In the genomic region with DNA sequence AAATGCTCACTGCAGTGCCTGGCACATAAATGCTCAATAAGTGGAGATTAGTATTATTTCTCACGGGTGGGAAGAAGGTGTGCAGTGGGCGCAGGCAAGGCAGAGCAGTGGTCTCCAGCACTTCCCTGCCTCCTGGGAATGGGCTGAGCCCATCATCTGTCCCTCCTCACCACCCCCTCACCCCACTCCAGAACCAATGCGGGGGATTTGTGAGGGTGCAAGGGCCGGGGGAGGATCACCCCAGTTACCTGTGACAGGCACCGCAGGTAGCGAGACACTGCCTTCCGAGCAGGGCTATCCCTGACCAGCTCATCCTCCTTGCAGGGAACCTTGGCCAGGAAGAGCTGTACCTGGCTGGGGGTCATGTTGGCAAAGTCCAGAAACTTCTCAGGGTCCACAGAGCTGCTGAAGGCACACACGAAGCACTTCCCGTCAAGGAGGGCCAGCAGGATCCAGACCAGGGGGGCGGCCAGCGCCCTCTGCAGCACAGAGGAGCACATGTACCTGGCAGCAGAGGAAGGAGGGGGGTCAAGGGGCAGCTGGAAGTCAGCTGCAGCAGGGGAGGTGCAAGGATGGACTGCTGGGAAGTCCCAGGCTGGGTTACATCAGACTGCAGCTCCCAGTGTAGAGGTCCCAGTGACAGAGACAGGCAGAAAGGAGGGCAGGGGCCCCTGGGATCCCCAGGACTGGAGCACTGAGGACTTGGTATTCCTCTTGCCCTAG, we compare ENCODE assay signal across 11 cellular contexts. TPM values are rescaled to one million over a fixed set of nuclear protein-coding genes. Genes with fewer than 3 reads are reported as not detected.
DNase-seq lines count a peak whose midpoint lies in the region; ATAC-seq, FAIRE-seq and TF ChIP-seq lines count a peak whose summit lies in the region.
"Had no signal": no experiment of that assay in that cellular context is flagged by ENCODE, and none has a peak within 500 bp of the region (broad histone marks: within the 10 kb centered on the region; RNA-seq: fewer than 3 reads in every experiment).

No MANE protein-coding gene starts in this region.

- H3K4me1 ChIP-seq in Loucy (ENCODE audit: insufficient read depth, low read length, poor library complexity, severe bottlenecking) (peaks cover 31% of the 10 kb centered on the region), upper lobe of right lung (no peaks in the 10 kb centered on the region)

- peak overlapping the region; percentile 57; the same call in 1 of the 2 replicates for H2AFZ ChIP-seq in Loucy (ENCODE audit: low read length)

- no peaks in the 10 kb centered on the region for H3K9me3 Mint-ChIP-seq in activated naive CD4-positive, alpha-beta T cell treated with anti-CD3 and anti-CD28 coated beads, Interleukin-2, amount 10 ng/mL, durations not matched to agents 7 days and 5 days
- H3K9me3 Mint-ChIP-seq: stimulated activated naive CD8-positive, alpha-beta T cell treated with anti-CD3 and anti-CD28 coated beads, Interleukin-15, Interleukin-2, amounts not matched to agents 100 ng/mL and 50 ng/mL, for 24 hours had no signal

- ATAC-seq in upper lobe of right lung (peak; percentile 52), HG02884 (IDR thresholded peaks at IDR 0.05; ENCODE audit: unreplicated experiment) (no peak)

- peak; percentile 89 for TF ChIP-seq CTCF in Loucy (conservative IDR thresholded peaks at IDR 0.05; ENCODE audit: low read length)
- peak; percentile 8 for TF ChIP-seq CTCF in bronchial epithelial cell (IDR thresholded peaks at IDR 0.05; ENCODE audit: insufficient read depth, low read length, severe bottlenecking)
- no peak for TF ChIP-seq CTCF in upper lobe of right lung (IDR thresholded peaks at IDR 0.05)
- no peak for TF ChIP-seq CTCF in RWPE1 (conservative IDR thresholded peaks at IDR 0.05; ENCODE audit: low read depth)

- peak overlapping the region; percentile 33 for H3K9ac ChIP-seq in Loucy (ENCODE audit: low read depth, low read length, poor library complexity, severe bottlenecking)

- H3K79me2 ChIP-seq in Loucy (ENCODE audit: insufficient read depth, low read length): no peaks in the 10 kb centered on the region

- H3K27ac Mint-ChIP-seq in activated naive CD4-positive, alpha-beta T cell treated with anti-CD3 and anti-CD28 coated beads, Interleukin-2, amount 10 ng/mL, durations not matched to agents 7 days and 5 days: peak overlapping the region; percentile 7
- H3K27ac Mint-ChIP-seq: stimulated activated naive CD8-positive, alpha-beta T cell treated with anti-CD3 and anti-CD28 coated beads, Interleukin-15, Interleukin-2, amounts not matched to agents 100 ng/mL and 50 ng/mL, for 24 hours had no signal

- H3K27me3 Mint-ChIP-seq in activated naive CD4-positive, alpha-beta T cell treated with anti-CD3 and anti-CD28 coated beads, Interleukin-2, amount 10 ng/mL, durations not matched to agents 7 days and 5 days: peaks cover 8% of the 10 kb centered on the region
- H3K27me3 Mint-ChIP-seq: stimulated activated naive CD8-positive, alpha-beta T cell treated with anti-CD3 and anti-CD28 coated beads, Interleukin-15, Interleukin-2, amounts not matched to agents 100 ng/mL and 50 ng/mL, for 24 hours had no signal

- H3K27me3 ChIP-seq in Loucy (ENCODE audit: insufficient read depth, low read length, poor library complexity, severe bottlenecking) (no peaks in the 10 kb centered on the region), bronchial epithelial cell (ENCODE audit: control insufficient read depth, insufficient read depth, low read length) (no peaks in the 10 kb centered on the region), upper lobe of right lung (no peaks in the 10 kb centered on the region)

- H3K36me3 Mint-ChIP-seq in activated naive CD4-positive, alpha-beta T cell treated with anti-CD3 and anti-CD28 coated beads, Interleukin-2, amount 10 ng/mL, durations not matched to agents 7 days and 5 days: peaks cover 1% of the 10 kb centered on the region

- peak; percentile 42 for DNase-seq in activated naive CD4-positive, alpha-beta T cell treated with anti-CD3 and anti-CD28 coated beads, Interleukin-2, amount 10 ng/mL, durations not matched to agents 7 days and 5 days
- no peak for DNase-seq in activated naive CD4-positive, alpha-beta T cell treated with anti-CD3 and anti-CD28 coated beads, Interleukin-2, amount 50 U/mL, for 16 hours
- DNase-seq in bronchial epithelial cell (ENCODE audit: low read depth) (no peak), upper lobe of right lung (no peak), RWPE1 (ENCODE audit: low spot score) (no peak), NCI-H2081 treated with DMSO at 0.1 percent for 48 hours (lab: John Stamatoyannopoulos, UW) (no peak)
- DNase-seq: glutamatergic neuron had no signal

- H3K4me3 Mint-ChIP-seq in activated naive CD4-positive, alpha-beta T cell treated with anti-CD3 and anti-CD28 coated beads, Interleukin-2, amount 10 ng/mL, durations not matched to agents 7 days and 5 days: no peak overlapping the region
- H3K4me3 Mint-ChIP-seq: stimulated activated naive CD8-positive, alpha-beta T cell treated with anti-CD3 and anti-CD28 coated beads, Interleukin-15, Interleukin-2, amounts not matched to agents 100 ng/mL and 50 ng/mL, for 24 hours had no signal

- POLR2A ChIA-PET in RWPE1 (lab: Yijun Ruan, JAX; ENCODE audit: low non-redundant PET): no interaction called here

- no peaks in the 10 kb centered on the region for H3K9me3 ChIP-seq in Loucy (ENCODE audit: insufficient read depth, low read depth, low read length)
- no peaks in the 10 kb centered on the region for H3K9me3 ChIP-seq in upper lobe of right lung

- H3K4me3 ChIP-seq in Loucy (ENCODE audit: low read length, poor library complexity, severe bottlenecking) (no peak overlapping the region), bronchial epithelial cell (ENCODE audit: low read depth, low read length) (no peak overlapping the region), upper lobe of right lung (no peak overlapping the region)

- H3K4me2 ChIP-seq in Loucy (ENCODE audit: low read depth, low read length, poor library complexity, severe bottlenecking): peak overlapping the region; percentile 41

- no peak for FAIRE-seq in bronchial epithelial cell (lab: Jason Lieb, UNC)

- intact Hi-C loops in upper lobe of right lung (cut with DNase I): no loop called here

- H3K27ac ChIP-seq in upper lobe of right lung (no peak overlapping the region), RWPE1 (no peak overlapping the region)

- peaks cover 65% of the 10 kb centered on the region for H3K4me1 Mint-ChIP-seq in activated naive CD4-positive, alpha-beta T cell treated with anti-CD3 and anti-CD28 coated beads, Interleukin-2, amount 10 ng/mL, durations not matched to agents 7 days and 5 days

- H3K36me3 ChIP-seq in Loucy (ENCODE audit: insufficient read depth, low read length): no peaks in the 10 kb centered on the region
- H3K36me3 ChIP-seq in bronchial epithelial cell (ENCODE audit: control insufficient read depth, insufficient read depth, low read length): no peaks in the 10 kb centered on the region
- no peaks in the 10 kb centered on the region for H3K36me3 ChIP-seq in upper lobe of right lung

- peaks cover 6% of the 10 kb centered on the region; the same call in 1 of the 2 replicates for H3F3A ChIP-seq in Loucy (ENCODE audit: low read depth)

- H4K20me1 ChIP-seq in Loucy (ENCODE audit: insufficient read depth, low read length, poor library complexity, severe bottlenecking): no peaks in the 10 kb centered on the region

- H3K9me2 ChIP-seq in Loucy (replicated peaks; ENCODE audit: low read depth, low read length): no peaks in the 10 kb centered on the region

- CTCF ChIA-PET in activated naive CD4-positive, alpha-beta T cell treated with anti-CD3 and anti-CD28 coated beads, Interleukin-2, amount 10 ng/mL, durations not matched to agents 7 days and 5 days (lab: Charles Lee): interaction anchor here (0.8 to 8.4 kb wide), 12 partner anchors 9 to 84 kb away, joined by 3 to 120 read pairs (median 8); partner anchors contain the start of gene CALHM2
- CTCF ChIA-PET in RWPE1 (lab: Yijun Ruan, JAX): interaction anchor here (1.2 to 1.7 kb wide), 2 partner anchors 9 to 59 kb away, joined by 3 to 5 read pairs; no protein-coding TSS in a partner anchor

RNA-seq across cellular contexts. Expression of gene CALHM3, which starts 2.8 kb away (rescaled TPM):
- total RNA-seq in bronchial epithelial cell (not detected in 2 replicates), upper lobe of right lung (not detected)
- total RNA-seq: pulmonary artery endothelial cell had no signal

RNA-seq across cellular contexts. Expression of gene NEURL1, which starts 17.3 kb away (rescaled TPM):
- total RNA-seq in bronchial epithelial cell (1.1 and 5.1 TPM in 2 replicates), upper lobe of right lung (0.64 TPM)

RNA-seq across cellular contexts. Expression of gene CALHM1, which starts 17.5 kb away (rescaled TPM):
- not detected in 2 replicates for total RNA-seq in bronchial epithelial cell
- not detected for total RNA-seq in upper lobe of right lung
- total RNA-seq: pulmonary artery endothelial cell had no signal

RNA-seq across cellular contexts. Expression of gene CALHM2, which starts 24.0 kb away (rescaled TPM):
- total RNA-seq in bronchial epithelial cell (0.53 and 0.64 TPM in 2 replicates), upper lobe of right lung (29.4 TPM)

Comparison
In these comparisons a context has a peak if more than half of its experiments do, and no peak if none do; other contexts are left out.
1. CTCF ChIP-seq: peak in Loucy (single experiment) and bronchial epithelial cell (single experiment); none in upper lobe of right lung (single experiment) and RWPE1 (single experiment).